In the genomic region with DNA sequence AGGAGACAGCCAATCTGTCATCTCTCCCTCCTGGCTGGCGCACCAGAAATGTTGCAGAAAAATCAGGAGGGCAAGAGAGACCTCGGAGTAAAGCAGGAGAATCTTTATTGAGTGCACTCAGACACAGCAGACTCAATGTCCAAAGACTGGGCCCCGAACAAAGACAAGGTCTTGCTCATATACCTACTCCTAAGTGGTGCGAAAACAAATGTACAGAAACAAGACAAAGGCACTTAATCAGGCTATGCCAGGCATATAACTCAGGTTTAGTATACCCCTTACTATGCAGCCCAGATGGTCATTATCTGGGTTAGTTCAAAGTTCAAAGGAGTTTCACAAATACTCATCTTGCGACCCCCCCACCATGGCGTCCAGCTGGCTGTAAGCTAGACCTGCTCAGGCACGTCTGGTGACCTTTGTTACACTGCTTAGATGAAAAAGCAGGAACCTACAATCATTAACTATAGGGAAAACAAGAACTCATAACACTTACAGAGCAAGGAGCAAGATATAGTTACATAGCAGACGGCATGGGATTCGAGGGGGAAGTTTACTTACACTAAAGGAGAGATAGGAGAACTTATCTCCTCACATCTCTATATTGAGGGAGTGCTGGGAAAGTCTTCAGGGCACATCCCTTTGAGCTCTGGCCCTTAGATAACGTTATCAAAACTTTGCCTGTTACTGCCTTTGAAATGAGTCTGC, we compare ENCODE assay signal across 13 cellular contexts. TPM values are rescaled to one million over a fixed set of nuclear protein-coding genes. Genes with fewer than 3 reads are reported as not detected.
A peak's percentile ranks its signal among the peaks of the same experiment; 100 is the strongest.
DNase-seq lines count a peak whose midpoint lies in the region; ATAC-seq and TF ChIP-seq lines count a peak whose summit lies in the region.
"Had no signal": no experiment of that assay in that cellular context is flagged by ENCODE, and none has a peak within 500 bp of the region (broad histone marks: within the 10 kb centered on the region; RNA-seq: fewer than 3 reads in every experiment).

No MANE protein-coding gene starts in this region.

- 84% methylated on average over 10 of the region's 10 CpGs for WGBS in esophagus muscularis mucosa

- H3K4me1 Mint-ChIP-seq in natural killer cell treated with Interleukin-12 subunit alpha and Interleukin-12 subunit beta and Interleukin-15 and Interleukin-18, amount 100 ng/mL, for 72 hours (ENCODE audit: low read depth in 2 of 2), result peaks cover 13 to 23% of the 10 kb centered on the region in 2 donors

- no peak overlapping the region for H3K4me3 Mint-ChIP-seq in natural killer cell treated with Interleukin-12 subunit alpha and Interleukin-12 subunit beta and Interleukin-15 and Interleukin-18, amount 100 ng/mL, for 72 hours

- ATAC-seq in GM18517 (IDR thresholded peaks at IDR 0.05; ENCODE audit: unreplicated experiment) (peak; percentile 38), HG02970 (IDR thresholded peaks at IDR 0.05; ENCODE audit: low FRiP score, unreplicated experiment) (peak; percentile 47)
- ATAC-seq in natural killer cell treated with Interleukin-12 subunit alpha and Interleukin-12 subunit beta and Interleukin-15 and Interleukin-18, amount 100 ng/mL, for 72 hours, result no peak

- no peaks in the 10 kb centered on the region for H3K27me3 Mint-ChIP-seq in natural killer cell treated with Interleukin-12 subunit alpha and Interleukin-12 subunit beta and Interleukin-15 and Interleukin-18, amount 100 ng/mL, for 72 hours

- no peaks in the 10 kb centered on the region for H3K79me2 ChIP-seq in osteoblast (ENCODE audit: insufficient read depth, low read length)

- H3K4me1 ChIP-seq in osteoblast (ENCODE audit: insufficient read depth, low read length) (no peaks in the 10 kb centered on the region), esophagus muscularis mucosa (peaks cover 0 to 4% (median 0%) of the 10 kb centered on the region in 4 donors)

- peak overlapping the region; percentile 76 to 78 for H3K27ac Mint-ChIP-seq in natural killer cell treated with Interleukin-12 subunit alpha and Interleukin-12 subunit beta and Interleukin-15 and Interleukin-18, amount 100 ng/mL, for 72 hours
- H3K27ac Mint-ChIP-seq: nephron had no signal

- H3K36me3 Mint-ChIP-seq in natural killer cell treated with Interleukin-12 subunit alpha and Interleukin-12 subunit beta and Interleukin-15 and Interleukin-18, amount 100 ng/mL, for 72 hours, result no peaks in the 10 kb centered on the region

- TF ChIP-seq CTCF in osteoblast (IDR thresholded peaks at IDR 0.05; ENCODE audit: extremely low read depth, low read depth, low read length), result no peak
- no peak for TF ChIP-seq CTCF in esophagus muscularis mucosa (IDR thresholded peaks at IDR 0.05)

- H3K4me2 ChIP-seq in osteoblast (ENCODE audit: insufficient read depth, low read length), result no peak overlapping the region

- H3K36me3 ChIP-seq in osteoblast (ENCODE audit: insufficient read depth, low read length), result no peaks in the 10 kb centered on the region
- no peaks in the 10 kb centered on the region for H3K36me3 ChIP-seq in esophagus muscularis mucosa

- in situ Hi-C loops in ACHN (cut with HindIII; ENCODE audit: low pct_ligation_motif_present, low pct_unique_long_range_greater_than_20kb, low sequenced_read_pairs), result no loop called here

- TF ChIP-seq EP300 in esophagus muscularis mucosa (IDR thresholded peaks at IDR 0.05), result no peak

- no peak for TF ChIP-seq POLR2A in esophagus muscularis mucosa (IDR thresholded peaks at IDR 0.05; ENCODE audit: low read depth)

- H2AFZ ChIP-seq in osteoblast (ENCODE audit: low read length), result no peak overlapping the region

- DNase-seq in UCSD-AML1 (lab: John Stamatoyannopoulos, UW; ENCODE audit: unreplicated experiment) (peak; percentile 10), osteoblast (ENCODE audit: insufficient read length, low spot score, missing footprints) (no peak), esophagus muscularis mucosa (ENCODE audit: extremely low spot score) (no peak), AG20443 (ENCODE audit: low spot score) (no peak), ACHN (no peak)
- no peak for DNase-seq in natural killer cell treated with Interleukin-12 subunit alpha and Interleukin-12 subunit beta and Interleukin-15 and Interleukin-18, amount 100 ng/mL, for 72 hours (ENCODE audit: low spot score)
- DNase-seq: activated T-cell treated with anti-CD3 and anti-CD28 coated beads, Interleukin-2, amount 50 U/mL, for 1 hour had no signal

- no peaks in the 10 kb centered on the region for H3K9me3 Mint-ChIP-seq in natural killer cell treated with Interleukin-12 subunit alpha and Interleukin-12 subunit beta and Interleukin-15 and Interleukin-18, amount 100 ng/mL, for 72 hours
- H3K9me3 Mint-ChIP-seq: nephron had no signal

- H3K4me3 ChIP-seq in osteoblast (ENCODE audit: insufficient read depth, low read length) (no peak overlapping the region), esophagus muscularis mucosa (no peak overlapping the region)

- no peaks in the 10 kb centered on the region for H4K20me1 ChIP-seq in osteoblast (ENCODE audit: insufficient read depth, low read length)

- H3K9me3 ChIP-seq in osteoblast (ENCODE audit: low read depth, low read length) (no peaks in the 10 kb centered on the region), esophagus muscularis mucosa (no peaks in the 10 kb centered on the region)

- H3K27me3 ChIP-seq in osteoblast (ENCODE audit: insufficient read depth, low read length) (no peaks in the 10 kb centered on the region), esophagus muscularis mucosa (no peaks in the 10 kb centered on the region)

- intact Hi-C loops in esophagus muscularis mucosa (cut with DNase I), result no loop called here

- H3K27ac ChIP-seq in osteoblast (ENCODE audit: low read depth, low read length) (no peak overlapping the region), esophagus muscularis mucosa (replicated peaks in 1 of 4) (no peak overlapping the region)
- H3K27ac ChIP-seq: epithelial cell of prostate had no signal

RNA-seq across cellular contexts. Expression of a gene that starts 27.5 kb away (rescaled TPM):
- total RNA-seq in natural killer cell treated with Interleukin-12 subunit alpha and Interleukin-12 subunit beta and Interleukin-15 and Interleukin-18, amount 100 ng/mL, for 72 hours, result not detected
- not detected in 2 replicates for total RNA-seq in osteoblast
- total RNA-seq in esophagus muscularis mucosa, result not detected
- total RNA-seq: G401, OCI-LY7 had no signal

Comparison
In these comparisons a context has a peak if more than half of its experiments do, and no peak if none do; other contexts are left out.
1. ATAC-seq: peak in GM18517 (single experiment) and HG02970 (single experiment); none in natural killer cell treated with Interleukin-12 subunit alpha and Interleukin-12 subunit beta and Interleukin-15 and Interleukin-18, amount 100 ng/mL, for 72 hours (0 of 2).